ENCODE assay signal across 9 cellular contexts in genomic region chr2:85318222-85319182, GRCh38. TPM values are rescaled to one million over a fixed set of nuclear protein-coding genes. Genes with fewer than 3 reads are reported as not detected.
DNase-seq lines count a peak whose midpoint lies in the region; ATAC-seq and TF ChIP-seq lines count a peak whose summit lies in the region.
"Had no signal": no experiment of that assay in that cellular context is flagged by ENCODE, and none has a peak within 500 bp of the region (broad histone marks: within the 10 kb centered on the region; RNA-seq: fewer than 3 reads in every experiment).

No MANE protein-coding gene starts in this region.

- H3K4me3 ChIP-seq in CD8-positive, alpha-beta T cell (ENCODE audit: low read depth, low read length): peak overlapping the region; percentile 12
- H3K4me3 ChIP-seq: Peyer's patch had no signal

- H3K36me3 Mint-ChIP-seq in CD8-positive, alpha-beta T cell: peaks cover 88% of the 10 kb centered on the region
- peaks cover 26% of the 10 kb centered on the region for H3K36me3 Mint-ChIP-seq in activated naive CD8-positive, alpha-beta T cell
- peaks cover 10 to 83% (median 21%) of the 10 kb centered on the region in 3 donors for H3K36me3 Mint-ChIP-seq in naive thymus-derived CD8-positive, alpha-beta T cell

- ATAC-seq in CD8-positive, alpha-beta T cell: peak; percentile 75
- peak; percentile 72 for ATAC-seq in HG02852 (IDR thresholded peaks at IDR 0.05; ENCODE audit: unreplicated experiment)
- peak; percentile 74 to 79 for ATAC-seq in naive thymus-derived CD8-positive, alpha-beta T cell
- no peak for ATAC-seq in HG02970 (IDR thresholded peaks at IDR 0.05; ENCODE audit: low FRiP score, unreplicated experiment)

- no peak overlapping the region for H3K27ac ChIP-seq in CD8-positive, alpha-beta T cell (ENCODE audit: low read depth, low read length)
- H3K27ac ChIP-seq: Peyer's patch had no signal

- no peaks in the 10 kb centered on the region for H3K9me3 ChIP-seq in CD8-positive, alpha-beta T cell (ENCODE audit: low read length)
- H3K9me3 ChIP-seq: Peyer's patch had no signal

- peaks cover 47% of the 10 kb centered on the region for H3K36me3 ChIP-seq in CD8-positive, alpha-beta T cell (ENCODE audit: insufficient read depth, low read length)

- peaks cover 68% of the 10 kb centered on the region for H3K4me1 Mint-ChIP-seq in CD8-positive, alpha-beta T cell (ENCODE audit: low read depth)
- H3K4me1 Mint-ChIP-seq in activated naive CD8-positive, alpha-beta T cell (ENCODE audit: low read depth): peaks cover 63% of the 10 kb centered on the region
- H3K4me1 Mint-ChIP-seq in naive thymus-derived CD8-positive, alpha-beta T cell: peaks cover 49 to 79% (median 71%) of the 10 kb centered on the region in 4 donors

- intact Hi-C loops in CD8-positive, alpha-beta T cell (cut with DNase I, micrococcal nuclease): loop anchor here in 1 of 2 experiments (1.0 kb wide), 1 partner anchor 25 kb away; no protein-coding TSS in a partner anchor

- POLR2A ChIA-PET in CD8-positive, alpha-beta T cell (lab: Charles Lee): interaction anchor here (0.6 to 3.9 kb wide), 7 partner anchors 9 to 269 kb away, joined by 3 to 33 read pairs (median 6); partner anchors contain the start of genes ELMOD3, RETSAT and TGOLN2
- POLR2A ChIA-PET in naive thymus-derived CD8-positive, alpha-beta T cell (lab: Charles Lee): interaction anchor here (0.6 to 3.3 kb wide), 7 partner anchors 9 to 373 kb away, joined by 3 to 37 read pairs (median 4); partner anchors contain the start of genes SH2D6 and TGOLN2

- no peaks in the 10 kb centered on the region for H3K27me3 Mint-ChIP-seq in CD8-positive, alpha-beta T cell (ENCODE audit: low read depth)
- no peaks in the 10 kb centered on the region for H3K27me3 Mint-ChIP-seq in activated naive CD8-positive, alpha-beta T cell
- no peaks in the 10 kb centered on the region for H3K27me3 Mint-ChIP-seq in naive thymus-derived CD8-positive, alpha-beta T cell

- H3K27ac Mint-ChIP-seq in CD8-positive, alpha-beta T cell: peak overlapping the region; percentile 93
- H3K27ac Mint-ChIP-seq in activated naive CD8-positive, alpha-beta T cell: peak overlapping the region; percentile 90
- peak overlapping the region; percentile 74 to 93 (median 84) for H3K27ac Mint-ChIP-seq in naive thymus-derived CD8-positive, alpha-beta T cell

- peaks cover 55% of the 10 kb centered on the region for H3K4me1 ChIP-seq in CD8-positive, alpha-beta T cell (ENCODE audit: insufficient read depth, low read length)

- no peak for TF ChIP-seq CTCF in CD8-positive, alpha-beta T cell (IDR thresholded peaks at IDR 0.05)

- DNase-seq in CD8-positive, alpha-beta T cell: peak in 2 of 7 experiments; percentile 27 to 41
- DNase-seq in naive thymus-derived CD8-positive, alpha-beta T cell: peak in 3 of 10 donors; percentile 20 to 35 (median 33)
- DNase-seq in HUDEP-2 (lab: John Stamatoyannopoulos, UW; ENCODE audit: unreplicated experiment in 76 of 76): no peak
- no peak for DNase-seq in HuH-7.5 (ENCODE audit: low spot score)
- no peak for DNase-seq in epidermal melanocyte (ENCODE audit: insufficient read length, low spot score)
- DNase-seq: Peyer's patch had no signal

- H3K4me3 Mint-ChIP-seq in CD8-positive, alpha-beta T cell: peak overlapping the region; percentile 63
- H3K4me3 Mint-ChIP-seq in activated naive CD8-positive, alpha-beta T cell: peak overlapping the region; percentile 51
- H3K4me3 Mint-ChIP-seq in naive thymus-derived CD8-positive, alpha-beta T cell: peak overlapping the region; percentile 43 to 100 (median 72)

- H3K9me3 Mint-ChIP-seq in CD8-positive, alpha-beta T cell: no peaks in the 10 kb centered on the region
- no peaks in the 10 kb centered on the region for H3K9me3 Mint-ChIP-seq in activated naive CD8-positive, alpha-beta T cell (ENCODE audit: low read depth)
- no peaks in the 10 kb centered on the region for H3K9me3 Mint-ChIP-seq in naive thymus-derived CD8-positive, alpha-beta T cell

- CTCF ChIA-PET in CD8-positive, alpha-beta T cell (lab: Charles Lee): interaction anchor here (0.6 to 16.6 kb wide), 4 partner anchors 9 to 33 kb away, joined by 3 to 136 read pairs (median 7); partner anchors contain the start of gene TGOLN2

- H3K27me3 ChIP-seq in CD8-positive, alpha-beta T cell (ENCODE audit: insufficient read depth, low read length): no peaks in the 10 kb centered on the region
- H3K27me3 ChIP-seq: Peyer's patch had no signal

RNA-seq across cellular contexts. Expression of gene TGOLN2, which starts 9.3 kb away (rescaled TPM):
- total RNA-seq in CD8-positive, alpha-beta T cell: 100 to 1,000 TPM; 127 to 128 TPM
- 100 to 1,000 TPM; 215 to 227 TPM for total RNA-seq in naive thymus-derived CD8-positive, alpha-beta T cell
- 10 to 100 TPM; 55.6 to 80.0 (median 65.1) TPM for polyA plus RNA-seq in naive thymus-derived CD8-positive, alpha-beta T cell

RNA-seq across cellular contexts. Expression of gene RETSAT, which starts 35.8 kb away (rescaled TPM):
- total RNA-seq in CD8-positive, alpha-beta T cell: 10 to 100 TPM; 19.0 to 19.6 TPM
- total RNA-seq in naive thymus-derived CD8-positive, alpha-beta T cell: 10 to 100 TPM; 21.3 to 25.6 TPM
- polyA plus RNA-seq in naive thymus-derived CD8-positive, alpha-beta T cell: 10 to 100 TPM in 1 of 3 donors, 1 to 10 TPM in 2; 6.6 to 15.1 (median 9.9) TPM

RNA-seq across cellular contexts. Expression of gene ELMOD3, which starts 36.1 kb away (rescaled TPM):
- 10 to 100 TPM; 10.8 to 12.1 TPM for total RNA-seq in CD8-positive, alpha-beta T cell
- 10 to 100 TPM; 27.7 to 29.3 TPM for total RNA-seq in naive thymus-derived CD8-positive, alpha-beta T cell
- polyA plus RNA-seq in naive thymus-derived CD8-positive, alpha-beta T cell: 10 to 100 TPM in 2 of 3 donors, 1 to 10 TPM in 1; 6.3 to 14.5 (median 11.8) TPM
